Comparison of ENCODE assay signal across 20 cellular contexts in the genomic region with DNA sequence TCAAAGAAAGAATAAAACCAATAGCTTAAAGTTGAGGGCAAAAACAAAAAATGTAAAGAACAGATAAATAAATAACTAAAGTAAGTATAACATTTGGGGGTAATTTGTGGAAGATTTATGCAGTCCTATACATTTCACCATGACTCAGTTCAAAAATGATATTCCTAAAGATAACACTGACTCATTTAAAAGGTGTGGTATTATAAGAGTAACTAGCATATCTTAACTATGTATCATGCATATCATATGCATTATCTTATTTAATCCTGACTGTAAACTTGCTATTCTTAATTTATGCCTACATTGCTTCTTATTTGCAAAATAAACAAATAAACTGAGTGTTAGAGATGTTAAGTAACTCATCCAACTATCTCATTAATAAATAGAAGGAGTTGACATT.
DNase-seq lines count a peak whose midpoint lies in the region; ATAC-seq, FAIRE-seq and TF ChIP-seq lines count a peak whose summit lies in the region.
"Had no signal": no experiment of that assay in that cellular context is flagged by ENCODE, and none has a peak within 500 bp of the region (broad histone marks: within the 10 kb centered on the region; RNA-seq: fewer than 3 reads in every experiment).

No MANE protein-coding gene starts in this region.

- H3K36me3 Mint-ChIP-seq in naive thymus-derived CD8-positive, alpha-beta T cell, result no peaks in the 10 kb centered on the region
- H3K36me3 Mint-ChIP-seq: CD4-positive, alpha-beta memory T cell had no signal

- H3K4me1 ChIP-seq in endothelial cell of umbilical vein (ENCODE audit: control insufficient read depth, extremely low read depth, insufficient read depth, low read length), result no peaks in the 10 kb centered on the region
- peaks cover 0 to 5% of the 10 kb centered on the region in 2 donors for H3K4me1 ChIP-seq in thyroid gland
- H3K4me1 ChIP-seq: HAP-1 had no signal

- peaks cover 0 to 4% (median 0%) of the 10 kb centered on the region in 5 donors for H3K27me3 Mint-ChIP-seq in naive thymus-derived CD8-positive, alpha-beta T cell
- H3K27me3 Mint-ChIP-seq: CD4-positive, alpha-beta memory T cell had no signal

- BruUV-seq in endothelial cell of umbilical vein (replicated peaks; lab: Mats Ljungman, UMichigan), result no TSS peak

- H4K20me1 ChIP-seq in endothelial cell of umbilical vein (replicated peaks; ENCODE audit: control insufficient read depth, extremely low read depth, insufficient read depth, low read length), result no peaks in the 10 kb centered on the region

- POLR2A ChIA-PET in RWPE1 (lab: Yijun Ruan, JAX; ENCODE audit: low non-redundant PET), result interaction anchor here (0.7 kb wide), 1 partner anchor 451 kb away, joined by 4 read pairs; no protein-coding TSS in a partner anchor
- POLR2A ChIA-PET in endothelial cell of umbilical vein (lab: Charles Lee), result no interaction called here
- POLR2A ChIA-PET in naive thymus-derived CD8-positive, alpha-beta T cell (lab: Charles Lee), result no interaction called here

- H2AFZ ChIP-seq in endothelial cell of umbilical vein (ENCODE audit: low read depth, low read length), result no peak overlapping the region

- peaks cover 0 to 8% (median 0%) of the 10 kb centered on the region in 9 donors for H3K9me3 Mint-ChIP-seq in naive thymus-derived CD8-positive, alpha-beta T cell

- H3K4me3 ChIP-seq in endothelial cell of umbilical vein (replicated peaks in 1 of 3; ENCODE audit: insufficient read depth in 1 of 3, low read depth in 1 of 3, low read length in 3 of 3), result no peak overlapping the region
- no peak overlapping the region for H3K4me3 ChIP-seq in thyroid gland (replicated peaks in 1 of 3)
- H3K4me3 ChIP-seq: HAP-1 had no signal

- ATAC-seq in naive thymus-derived CD8-positive, alpha-beta T cell, result no peak
- ATAC-seq in GM21528 (IDR thresholded peaks at IDR 0.05; ENCODE audit: low FRiP score, unreplicated experiment), result no peak

- no peak overlapping the region for H3K27ac Mint-ChIP-seq in naive thymus-derived CD8-positive, alpha-beta T cell
- H3K27ac Mint-ChIP-seq: CD4-positive, alpha-beta memory T cell; HFFc6 had no signal

- no peak for FAIRE-seq in endothelial cell of umbilical vein (lab: Jason Lieb, UNC)
- FAIRE-seq: G401.6, GM12892, GM19239, H54 had no signal

- CTCF ChIA-PET in RWPE1 (lab: Yijun Ruan, JAX), result no interaction called here
- CTCF ChIA-PET in endothelial cell of umbilical vein (lab: Charles Lee), result interaction anchor here (1.1 to 2.5 kb wide), 2 partner anchors 9 to 12 kb away, joined by 3 to 6 read pairs; no protein-coding TSS in a partner anchor

- H3K9ac ChIP-seq in endothelial cell of umbilical vein (replicated peaks; ENCODE audit: extremely low read depth, insufficient read depth, low read length), result no peak overlapping the region

- dilution Hi-C loops in endothelial cell of umbilical vein (cut with MboI; ENCODE audit: extremely low pct_ligation_motif_present, low sequenced_read_pairs), result no loop called here

- TF ChIP-seq POLR2A in endothelial cell of umbilical vein (IDR thresholded peaks at IDR 0.05; ENCODE audit: low read depth, low read length), result no peak
- no peak for TF ChIP-seq POLR2A in thyroid gland (IDR thresholded peaks at IDR 0.05)

- no peak overlapping the region for H3K4me3 Mint-ChIP-seq in naive thymus-derived CD8-positive, alpha-beta T cell
- H3K4me3 Mint-ChIP-seq: CD4-positive, alpha-beta memory T cell; HFFc6 had no signal

- no peaks in the 10 kb centered on the region for H3K4me1 Mint-ChIP-seq in naive thymus-derived CD8-positive, alpha-beta T cell
- H3K4me1 Mint-ChIP-seq: CD4-positive, alpha-beta memory T cell had no signal

- no peak overlapping the region for H3K4me2 ChIP-seq in endothelial cell of umbilical vein (ENCODE audit: insufficient read depth, low read length)

- TF ChIP-seq CTCF in 22Rv1 (IDR thresholded peaks at IDR 0.05) (no peak), RWPE1 (conservative IDR thresholded peaks at IDR 0.05; ENCODE audit: low read depth) (no peak), endothelial cell of umbilical vein (IDR thresholded peaks at IDR 0.05; ENCODE audit: extremely low read depth in 1 of 2, insufficient read depth in 1 of 2, low read depth in 1 of 2, low read length in 2 of 2) (no peak), thyroid gland (IDR thresholded peaks at IDR 0.05) (no peak)

- intact Hi-C loops in endothelial cell of umbilical vein (cut with micrococcal nuclease) (no loop called here), thyroid gland (cut with DNase I) (no loop called here)

- peak overlapping the region; percentile 44 for H3K27ac ChIP-seq in 22Rv1
- no peak overlapping the region for H3K27ac ChIP-seq in RWPE1
- no peak overlapping the region for H3K27ac ChIP-seq in endothelial cell of umbilical vein (ENCODE audit: insufficient read depth, low read depth, low read length)
- H3K27ac ChIP-seq in thyroid gland, result no peak overlapping the region

- H3K27me3 ChIP-seq in endothelial cell of umbilical vein (ENCODE audit: control insufficient read depth in 2 of 2, insufficient read depth in 2 of 2, low read length in 2 of 2), result no peaks in the 10 kb centered on the region
- no peaks in the 10 kb centered on the region for H3K27me3 ChIP-seq in thyroid gland

- H3K36me3 ChIP-seq in endothelial cell of umbilical vein (ENCODE audit: control insufficient read depth in 2 of 2, extremely low read depth in 1 of 2, insufficient read depth in 2 of 2, low read length in 2 of 2) (no peaks in the 10 kb centered on the region), thyroid gland (no peaks in the 10 kb centered on the region)
- H3K36me3 ChIP-seq: HAP-1 had no signal

- DNase-seq in HS-5 (ENCODE audit: low read depth) (peak; percentile 18), RWPE1 (ENCODE audit: low spot score) (peak; percentile 21), endothelial cell of umbilical vein (ENCODE audit: low read depth, low spot score) (no peak), thyroid gland (no peak), NCI-H2196 (lab: John Stamatoyannopoulos, UW; ENCODE audit: unreplicated experiment) (no peak)
- no peak for DNase-seq in naive thymus-derived CD8-positive, alpha-beta T cell
- DNase-seq: C1 segment of cervical spinal cord; Calu3; CD4-positive, alpha-beta memory T cell; COR-L47; DMS79 treated with DMSO at 0.1 percent for 48 hours; GOT3; HFFc6 had no signal

- H3K9me3 ChIP-seq in endothelial cell of umbilical vein (replicated peaks; ENCODE audit: control insufficient read depth, insufficient read depth, low read length), result no peaks in the 10 kb centered on the region
- no peaks in the 10 kb centered on the region for H3K9me3 ChIP-seq in thyroid gland
- H3K9me3 ChIP-seq: HAP-1 had no signal

- no peaks in the 10 kb centered on the region for H3K79me2 ChIP-seq in endothelial cell of umbilical vein (ENCODE audit: control insufficient read depth, insufficient read depth, low read length)

- H3K9me1 ChIP-seq in endothelial cell of umbilical vein (replicated peaks; ENCODE audit: control insufficient read depth, extremely low read depth, insufficient read depth, low read length), result no peaks in the 10 kb centered on the region

TF ChIP-seq in endothelial cell of umbilical vein, 7 proteins besides CTCF, POLR2A, EP300 and RAD21:
- TF ChIP-seq JUN (IDR thresholded peaks at IDR 0.05; ENCODE audit: borderline replicate concordance, insufficient read depth, insufficient read length, low read depth), result no peak
- peak; percentile 36 for TF ChIP-seq GATA2 (IDR thresholded peaks at IDR 0.05; ENCODE audit: insufficient read depth, insufficient read length, low read depth, low read length)

Comparison
In these comparisons a context has a peak if more than half of its experiments do, and no peak if none do; other contexts are left out.
1. DNase-seq: peak in HS-5 (single experiment) and RWPE1 (single experiment); none in endothelial cell of umbilical vein (single experiment), naive thymus-derived CD8-positive, alpha-beta T cell (0 of 10), thyroid gland (0 of 2) and NCI-H2196 (single experiment).